In the genomic region with DNA sequence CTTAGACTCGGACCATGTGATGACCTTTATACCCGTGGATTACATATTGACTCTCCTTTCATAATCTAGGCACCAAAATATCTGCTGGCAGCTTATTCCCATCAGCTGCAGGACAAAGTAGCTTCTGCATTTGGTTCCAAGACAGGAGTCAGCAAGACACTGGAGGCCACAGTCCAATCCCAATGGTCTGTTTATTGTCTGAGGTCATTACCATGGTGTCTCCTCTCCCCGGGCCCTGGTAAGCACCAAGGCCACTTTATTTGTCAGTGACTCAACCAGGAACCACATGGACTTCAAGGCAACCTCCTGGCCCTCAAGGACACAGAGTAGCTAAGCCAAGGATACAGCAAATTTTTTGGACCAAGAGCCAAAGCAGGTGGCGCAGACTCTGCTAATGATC, we compare ENCODE assay signal across 22 cellular contexts. TPM values are rescaled to one million over a fixed set of nuclear protein-coding genes. Genes with fewer than 3 reads are reported as not detected.
A peak's percentile ranks its signal among the peaks of the same experiment; 100 is the strongest.
DNase-seq lines count a peak whose midpoint lies in the region; ATAC-seq and TF ChIP-seq lines count a peak whose summit lies in the region.
"Had no signal": no experiment of that assay in that cellular context is flagged by ENCODE, and none has a peak within 500 bp of the region (broad histone marks: within the 10 kb centered on the region; RNA-seq: fewer than 3 reads in every experiment).

No MANE protein-coding gene starts in this region.

- H3K36me3 Mint-ChIP-seq in activated CD4-positive, alpha-beta T cell treated with anti-CD3 and anti-CD28 coated beads, Interleukin-2, amount 10 ng/mL, durations not matched to agents 7 days and 5 days (ENCODE audit: low read depth): no peaks in the 10 kb centered on the region
- H3K36me3 Mint-ChIP-seq: activated naive CD8-positive, alpha-beta T cell; brain; CD8-positive, alpha-beta T cell; neural progenitor cell had no signal

- no peak for TF ChIP-seq POLR2A in gastroesophageal sphincter (IDR thresholded peaks at IDR 0.05)

- H3K36me3 ChIP-seq in BLaER1 (no peaks in the 10 kb centered on the region), Loucy (ENCODE audit: insufficient read depth, low read length) (no peaks in the 10 kb centered on the region), gastroesophageal sphincter (no peaks in the 10 kb centered on the region), psoas muscle (ENCODE audit: insufficient read depth in 1 of 2, low read depth in 1 of 2) (no peaks in the 10 kb centered on the region)
- H3K36me3 ChIP-seq: neural progenitor cell, suprapubic skin had no signal

- H3K9me3 ChIP-seq in BLaER1: no peaks in the 10 kb centered on the region
- no peaks in the 10 kb centered on the region for H3K9me3 ChIP-seq in Loucy (ENCODE audit: insufficient read depth, low read depth, low read length)
- H3K9me3 ChIP-seq in gastroesophageal sphincter: no peaks in the 10 kb centered on the region
- H3K9me3 ChIP-seq in psoas muscle: no peaks in the 10 kb centered on the region
- H3K9me3 ChIP-seq: suprapubic skin had no signal

- no peaks in the 10 kb centered on the region for H3K9me2 ChIP-seq in Loucy (replicated peaks; ENCODE audit: low read depth, low read length)

- intact Hi-C loops in psoas muscle (cut with DNase I): no loop called here

- CTCF ChIA-PET in activated CD4-positive, alpha-beta T cell treated with anti-CD3 and anti-CD28 coated beads, Interleukin-2, amount 10 ng/mL, durations not matched to agents 7 days and 5 days (lab: Charles Lee): no interaction called here

- H3K27me3 ChIP-seq in BLaER1: no peaks in the 10 kb centered on the region
- H3K27me3 ChIP-seq in Loucy (ENCODE audit: insufficient read depth, low read length, poor library complexity, severe bottlenecking): no peaks in the 10 kb centered on the region
- no peaks in the 10 kb centered on the region for H3K27me3 ChIP-seq in gastroesophageal sphincter
- no peaks in the 10 kb centered on the region for H3K27me3 ChIP-seq in psoas muscle (ENCODE audit: insufficient read depth in 3 of 3, low read length in 2 of 3)
- H3K27me3 ChIP-seq: neural progenitor cell had no signal

- H4K20me1 ChIP-seq in BLaER1: no peaks in the 10 kb centered on the region
- H4K20me1 ChIP-seq in Loucy (ENCODE audit: insufficient read depth, low read length, poor library complexity, severe bottlenecking): no peaks in the 10 kb centered on the region

- H2AFZ ChIP-seq in Loucy (ENCODE audit: low read length): peak overlapping the region; percentile 11; the same call in 1 of the 2 replicates
- H2AFZ ChIP-seq: neural progenitor cell had no signal

- peak overlapping the region; percentile 97 for H3K4me2 ChIP-seq in BLaER1
- no peak overlapping the region for H3K4me2 ChIP-seq in Loucy (ENCODE audit: low read depth, low read length, poor library complexity, severe bottlenecking)
- H3K4me2 ChIP-seq: neural progenitor cell had no signal

- DNase-seq in psoas muscle: no peak
- DNase-seq in activated CD4-positive, alpha-beta T cell treated with anti-CD3 and anti-CD28 coated beads, Interleukin-2, amount 10 ng/mL, durations not matched to agents 7 days and 5 days: no peak
- DNase-seq in SIG-M5 (lab: John Stamatoyannopoulos, UW): no peak
- no peak for DNase-seq in Kasumi-1 (lab: John Stamatoyannopoulos, UW)
- DNase-seq: activated CD4-positive, CD25-positive, alpha-beta regulatory T cell; activated CD8-positive, alpha-beta memory T cell treated with anti-CD3 and anti-CD28 coated beads for 24 hours; activated T-cell treated with anti-CD3 and anti-CD28 coated beads, Interleukin-2, amount 50 U/mL, for 72 hours; CD8-positive, alpha-beta T cell; DMS79; NCI-H2171 treated with DMSO at 0.1 percent for 48 hours; NCI-H748 treated with DMSO at 0.1 percent for 48 hours had no signal

- peaks cover 1% of the 10 kb centered on the region for H3K27me3 Mint-ChIP-seq in activated CD4-positive, alpha-beta T cell treated with anti-CD3 and anti-CD28 coated beads, Interleukin-2, amount 10 ng/mL, durations not matched to agents 7 days and 5 days

- no peak for TF ChIP-seq EP300 in gastroesophageal sphincter (IDR thresholded peaks at IDR 0.05)

- H3K9me3 Mint-ChIP-seq in activated CD4-positive, alpha-beta T cell treated with anti-CD3 and anti-CD28 coated beads, Interleukin-2, amount 10 ng/mL, durations not matched to agents 7 days and 5 days: no peaks in the 10 kb centered on the region
- H3K9me3 Mint-ChIP-seq: activated T-cell treated with anti-CD3 and anti-CD28 coated beads, Interleukin-2, amount 50 U/mL, for 72 hours; brain; CD8-positive, alpha-beta T cell; dendritic cell treated with granulocyte-macrophage colony-stimulating factor and Interleukin-4, amounts not matched to agents 40 ng/mL and 50 ng/mL, for 4 days; neural progenitor cell; T-helper 2 cell treated with Interferon-gamma antibody and Interleukin-4, amounts not matched to agents 5 μg/mL and 100 μg/mL, for 36 hours had no signal

- H3K4me3 Mint-ChIP-seq in activated CD4-positive, alpha-beta T cell treated with anti-CD3 and anti-CD28 coated beads, Interleukin-2, amount 10 ng/mL, durations not matched to agents 7 days and 5 days: no peak overlapping the region
- H3K4me3 Mint-ChIP-seq: activated naive CD8-positive, alpha-beta T cell; activated T-cell treated with anti-CD3 and anti-CD28 coated beads, Interleukin-2, amount 50 U/mL, for 72 hours; brain; CD8-positive, alpha-beta T cell; dendritic cell treated with granulocyte-macrophage colony-stimulating factor and Interleukin-4, amounts not matched to agents 40 ng/mL and 50 ng/mL, for 4 days; neural progenitor cell; T-helper 2 cell treated with Interferon-gamma antibody and Interleukin-4, amounts not matched to agents 5 μg/mL and 100 μg/mL, for 36 hours had no signal

- TF ChIP-seq CTCF in Loucy (conservative IDR thresholded peaks at IDR 0.05; ENCODE audit: low read length) (no peak), gastroesophageal sphincter (IDR thresholded peaks at IDR 0.05) (no peak), psoas muscle (IDR thresholded peaks at IDR 0.05) (no peak)

- H3K9ac ChIP-seq in BLaER1: no peak overlapping the region
- H3K9ac ChIP-seq in Loucy (ENCODE audit: low read depth, low read length, poor library complexity, severe bottlenecking): no peak overlapping the region
- H3K9ac ChIP-seq: neural progenitor cell had no signal

- no peak overlapping the region for H3K27ac Mint-ChIP-seq in activated CD4-positive, alpha-beta T cell treated with anti-CD3 and anti-CD28 coated beads, Interleukin-2, amount 10 ng/mL, durations not matched to agents 7 days and 5 days
- H3K27ac Mint-ChIP-seq: activated naive CD8-positive, alpha-beta T cell; activated T-cell treated with anti-CD3 and anti-CD28 coated beads, Interleukin-2, amount 50 U/mL, for 72 hours; CD8-positive, alpha-beta T cell; dendritic cell treated with granulocyte-macrophage colony-stimulating factor and Interleukin-4, amounts not matched to agents 40 ng/mL and 50 ng/mL, for 4 days; neural progenitor cell; T-helper 2 cell treated with Interferon-gamma antibody and Interleukin-4, amounts not matched to agents 5 μg/mL and 100 μg/mL, for 36 hours had no signal

- peaks cover 16% of the 10 kb centered on the region for H3K4me1 Mint-ChIP-seq in activated CD4-positive, alpha-beta T cell treated with anti-CD3 and anti-CD28 coated beads, Interleukin-2, amount 10 ng/mL, durations not matched to agents 7 days and 5 days

- H3K4me1 ChIP-seq in BLaER1 (peaks cover 71% of the 10 kb centered on the region), Loucy (ENCODE audit: insufficient read depth, low read length, poor library complexity, severe bottlenecking) (peaks cover 25% of the 10 kb centered on the region), gastroesophageal sphincter (peaks cover 0 to 80% (median 20%) of the 10 kb centered on the region in 3 donors), psoas muscle (peaks cover 34% of the 10 kb centered on the region)

- H3K27ac ChIP-seq in BLaER1: peak overlapping the region; percentile 76; the same call in 1 of the 2 replicates
- H3K27ac ChIP-seq in gastroesophageal sphincter: peak overlapping the region in 3 of 4 donors; percentile 31 to 59 (median 54)
- H3K27ac ChIP-seq in psoas muscle: peak overlapping the region; percentile 41
- H3K27ac ChIP-seq: neural progenitor cell, SK-N-MC, suprapubic skin had no signal

- no peak for ATAC-seq in gastroesophageal sphincter
- ATAC-seq in psoas muscle: peak; percentile 60 to 79 (median 73)
- no peak for ATAC-seq in GM21529 (IDR thresholded peaks at IDR 0.05; ENCODE audit: unreplicated experiment)
- ATAC-seq: activated T-cell treated with anti-CD3 and anti-CD28 coated beads, Interleukin-2, amount 50 U/mL, for 72 hours; CD8-positive, alpha-beta T cell had no signal

- H3K79me2 ChIP-seq in Loucy (ENCODE audit: insufficient read depth, low read length): no peaks in the 10 kb centered on the region

- H3K4me3 ChIP-seq in BLaER1 (no peak overlapping the region), Loucy (ENCODE audit: low read length, poor library complexity, severe bottlenecking) (no peak overlapping the region), gastroesophageal sphincter (no peak overlapping the region), psoas muscle (no peak overlapping the region)
- H3K4me3 ChIP-seq: neural progenitor cell, SK-N-MC, suprapubic skin had no signal

- 46 to 78% methylated on average over 2 to 3 of the region's 4 CpGs for WGBS in gastroesophageal sphincter (ENCODE audit: low coverage in 1 of 2), 2 donors
- WGBS in psoas muscle, 3 donors: 25 to 46% (median 26%) methylated on average over 4 of the region's 4 CpGs

- POLR2A ChIA-PET in activated CD4-positive, alpha-beta T cell treated with anti-CD3 and anti-CD28 coated beads, Interleukin-2, amount 10 ng/mL, durations not matched to agents 7 days and 5 days (lab: Charles Lee): no interaction called here

- H3F3A ChIP-seq in Loucy (ENCODE audit: low read depth): no peaks in the 10 kb centered on the region

RNA-seq across cellular contexts. Expression of gene KCNMA1, which starts 36.1 kb away (rescaled TPM):
- total RNA-seq in gastroesophageal sphincter (100 to 1,000 TPM; 168 to 389 (median 323) TPM), psoas muscle (10 to 100 TPM in 3 of 4 donors, 1 to 10 TPM in 1; 7.9 to 53.0 (median 21.3) TPM)
- 10 to 100 TPM; 41.9 to 49.0 (median 47.4) TPM for polyA plus RNA-seq in psoas muscle
- not detected for total RNA-seq in activated CD4-positive, alpha-beta T cell treated with anti-CD3 and anti-CD28 coated beads, Interleukin-2, amount 10 ng/mL, durations not matched to agents 7 days and 5 days
- total RNA-seq: CD8-positive, alpha-beta T cell had no signal

Comparison
In these comparisons a context has a peak if more than half of its experiments do, and no peak if none do; other contexts are left out.
1. ATAC-seq: peak in psoas muscle (4 of 4); none in gastroesophageal sphincter (single experiment) and GM21529 (single experiment).
2. RNA of gene KCNMA1, which starts 36.1 kb away (total RNA-seq): 168 to 389 TPM in gastroesophageal sphincter and 7.9 to 53.0 TPM in psoas muscle; not detected in activated CD4-positive, alpha-beta T cell treated with anti-CD3 and anti-CD28 coated beads, Interleukin-2, amount 10 ng/mL, durations not matched to agents 7 days and 5 days; every median in the first group is over 4 times any median in the second.
3. Peak in every context shown above with its lines, with median percentiles within 50 percentile points of each other: H3K27ac ChIP-seq.